ENCODE assay signal across 10 cellular contexts in the genomic region with DNA sequence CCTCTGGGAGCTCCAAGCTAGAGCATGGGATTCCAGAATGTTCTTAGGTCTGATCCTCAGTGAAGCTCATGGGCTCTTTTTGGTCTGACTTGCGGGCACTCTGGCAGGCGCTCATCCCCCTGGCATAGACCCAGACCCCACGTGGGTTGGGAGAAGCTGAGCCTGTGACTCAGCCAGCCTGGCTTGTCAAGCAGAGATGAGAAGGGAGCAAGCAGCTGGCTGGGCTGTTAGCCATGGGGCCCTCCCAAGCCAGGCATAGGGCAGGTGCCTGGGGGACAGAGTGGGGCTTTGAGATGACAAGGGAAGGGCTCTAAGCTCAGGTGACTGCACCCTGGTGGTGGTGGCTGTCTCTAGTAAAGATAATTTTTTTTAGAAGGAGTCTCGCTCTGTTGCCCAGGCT.
DNase-seq lines count a peak whose midpoint lies in the region; ATAC-seq and TF ChIP-seq lines count a peak whose summit lies in the region.
"Had no signal": no experiment of that assay in that cellular context is flagged by ENCODE, and none has a peak within 500 bp of the region (broad histone marks: within the 10 kb centered on the region; RNA-seq: fewer than 3 reads in every experiment).

No MANE protein-coding gene starts in this region.

- peak; percentile 55 for ATAC-seq in Right ventricle myocardium inferior
- peak; percentile 88 for ATAC-seq in left ventricle myocardium superior
- no peak for ATAC-seq in HG03280 (IDR thresholded peaks at IDR 0.05; ENCODE audit: unreplicated experiment)
- no peak for ATAC-seq in GM18505 (IDR thresholded peaks at IDR 0.05; ENCODE audit: unreplicated experiment)

- H3K27me3 ChIP-seq in right atrium auricular region = no peaks in the 10 kb centered on the region

- intact Hi-C loops in Right ventricle myocardium inferior (cut with DNase I) (loop anchor here (5.0 kb wide), 1 partner anchor 61 kb away; no protein-coding TSS in a partner anchor), left ventricle myocardium superior (cut with micrococcal nuclease) (no loop called here)

- no peak for TF ChIP-seq CTCF in right atrium auricular region (IDR thresholded peaks at IDR 0.05)

- H3K27ac ChIP-seq in right atrium auricular region = no peak overlapping the region

- H3K36me3 ChIP-seq in right atrium auricular region = no peaks in the 10 kb centered on the region

- no peaks in the 10 kb centered on the region for H3K9me3 ChIP-seq in right atrium auricular region

- H3K4me1 ChIP-seq in right atrium auricular region = no peaks in the 10 kb centered on the region

- DNase-seq in Right ventricle myocardium inferior (ENCODE audit: missing footprints) (no peak), right atrium auricular region (ENCODE audit: low spot score) (no peak), T1000 (lab: John Stamatoyannopoulos, UW) (peak; percentile 29), left ventricle myocardium superior (peak; percentile 74), ureter (ENCODE audit: low spot score) (peak; percentile 48), NCI-H2081 (lab: John Stamatoyannopoulos, UW) (no peak)
- DNase-seq: stimulated activated CD4-positive, alpha-beta T cell treated with anti-CD3 and anti-CD28 coated beads, Interleukin-12 subunit alpha, Interleukin-12 subunit beta, amount 100 ng/mL, for 4 hours; stimulated activated naive CD4-positive, alpha-beta T cell treated with Interleukin-2 at 50 U/mL for 16 hours had no signal

- no peak for TF ChIP-seq POLR2A in GM18505 (IDR thresholded peaks at IDR 0.05; ENCODE audit: borderline replicate concordance, extremely low read depth, insufficient read depth, insufficient read length)

- no peak overlapping the region for H3K4me3 ChIP-seq in right atrium auricular region

Comparison
In these comparisons a context has a peak if more than half of its experiments do, and no peak if none do; other contexts are left out.
1. DNase-seq: peak in T1000 (single experiment), left ventricle myocardium superior (single experiment) and ureter (single experiment); none in Right ventricle myocardium inferior (single experiment), right atrium auricular region (single experiment) and NCI-H2081 (0 of 2).
2. ATAC-seq: peak in Right ventricle myocardium inferior (single experiment) and left ventricle myocardium superior (single experiment); none in HG03280 (single experiment) and GM18505 (single experiment).